In the genomic region with DNA sequence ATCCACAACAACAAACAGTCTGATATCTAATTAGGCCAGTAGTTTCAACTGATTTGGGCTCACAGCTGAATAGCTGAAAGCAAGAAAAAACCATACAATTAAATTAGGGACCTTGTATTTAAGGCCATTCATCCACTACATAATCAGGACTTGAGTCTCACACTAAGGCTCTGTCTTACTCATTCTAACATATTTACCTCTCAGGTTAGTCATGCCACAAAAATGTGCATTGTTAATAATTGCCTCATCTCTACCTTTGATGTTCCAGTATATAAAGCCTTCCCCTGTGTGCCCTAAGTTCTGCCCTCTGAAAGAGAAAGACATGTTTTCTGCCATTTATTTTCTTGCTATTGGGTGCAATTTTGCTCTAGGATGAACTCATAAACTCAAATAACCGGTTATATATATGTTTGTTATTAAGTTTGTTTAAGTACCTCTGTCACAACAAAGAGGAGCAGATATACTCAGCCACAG, we compare ENCODE assay signal across 10 cellular contexts. TPM values are rescaled to one million over a fixed set of nuclear protein-coding genes. Genes with fewer than 3 reads are reported as not detected.
DNase-seq lines count a peak whose midpoint lies in the region; ATAC-seq, FAIRE-seq and TF ChIP-seq lines count a peak whose summit lies in the region.
"Had no signal": no experiment of that assay in that cellular context is flagged by ENCODE, and none has a peak within 500 bp of the region (broad histone marks: within the 10 kb centered on the region; RNA-seq: fewer than 3 reads in every experiment).

No MANE protein-coding gene starts in this region.

- H3K36me3 ChIP-seq in left lung (no peaks in the 10 kb centered on the region), psoas muscle (ENCODE audit: insufficient read depth in 1 of 2, low read depth in 1 of 2) (no peaks in the 10 kb centered on the region)

- H3K27me3 ChIP-seq in left lung (no peaks in the 10 kb centered on the region), psoas muscle (ENCODE audit: insufficient read depth in 3 of 3, low read length in 2 of 3) (no peaks in the 10 kb centered on the region)

- ATAC-seq in A549: peak; percentile 77 to 87
- ATAC-seq in left lung: peak; percentile 60
- no peak for ATAC-seq in sciatic nerve
- ATAC-seq in psoas muscle: no peak

- peaks cover 45% of the 10 kb centered on the region for H3K4me1 ChIP-seq in A549
- peaks cover 6 to 15% of the 10 kb centered on the region in 2 donors for H3K4me1 ChIP-seq in left lung
- H3K4me1 ChIP-seq in psoas muscle: peaks cover 3% of the 10 kb centered on the region

- CTCF ChIA-PET in A549 (lab: Yijun Ruan, JAX): interaction anchor here (4.5 kb wide), 1 partner anchor 74 kb away, joined by 23 read pairs; no protein-coding TSS in a partner anchor

- WGBS in A549 (ENCODE audit: missing lambda C conversion rate): 0% methylated on average over 1 of the region's 1 CpG
- 88 to 93% (median 91%) methylated on average over 1 of the region's 1 CpG for WGBS in psoas muscle, 3 donors

- intact Hi-C loops in left lung (cut with DNase I) (no loop called here), sciatic nerve (cut with DNase I) (no loop called here), psoas muscle (cut with DNase I) (no loop called here)

- H3K9me3 ChIP-seq in A549 (peaks cover 25% of the 10 kb centered on the region), left lung (peaks cover 0 to 13% of the 10 kb centered on the region in 2 donors), psoas muscle (no peaks in the 10 kb centered on the region)

- TF ChIP-seq CTCF in A549 (IDR thresholded peaks at IDR 0.05) (no peak), astrocyte of the spinal cord (IDR thresholded peaks at IDR 0.05; ENCODE audit: low read depth, low read length) (no peak), left lung (IDR thresholded peaks at IDR 0.05) (no peak), psoas muscle (IDR thresholded peaks at IDR 0.05) (no peak)

- TF ChIP-seq EP300 in A549 (IDR thresholded peaks at IDR 0.05): peak; percentile 32 to 45; a peak in 2 of 5 replicates

- POLR2A ChIA-PET in A549 (lab: Yijun Ruan, JAX): no interaction called here

- TF ChIP-seq POLR2A in A549 (IDR thresholded peaks at IDR 0.05; ENCODE audit: low read length): no peak

- H3K27ac ChIP-seq in A549 (peak overlapping the region; percentile 68 to 84), left lung (no peak overlapping the region), psoas muscle (no peak overlapping the region)

- peak; percentile 51 to 88 for DNase-seq in A549 (ENCODE audit: low read depth in 1 of 2, low spot score in 1 of 2)
- peak; percentile 96 for DNase-seq in HT1080 (ENCODE audit: low read depth)
- DNase-seq in astrocyte of the spinal cord (ENCODE audit: low read depth, low spot score): peak; percentile 88
- DNase-seq in left lung: no peak
- no peak for DNase-seq in sciatic nerve (ENCODE audit: low spot score)
- no peak for DNase-seq in activated CD8-positive, alpha-beta memory T cell treated with anti-CD3 and anti-CD28 coated beads, Interleukin-2, amount 50 U/mL, for 48 hours
- DNase-seq in psoas muscle: no peak
- DNase-seq in NCI-H1930 (lab: John Stamatoyannopoulos, UW): no peak
- DNase-seq: activated CD8-positive, alpha-beta memory T cell treated with anti-CD3 and anti-CD28 coated beads, Interleukin-2, amount 50 U/mL, for 4 hours; CD4-positive, CD25-positive, alpha-beta regulatory T cell had no signal

- FAIRE-seq in A549 (lab: Jason Lieb, UNC): peak; percentile 74

- H3K4me3 ChIP-seq in A549 (0 out of 3 replicates have a peak overlapping the region, but pooled peaks have one; percentile 4), astrocyte of the spinal cord (ENCODE audit: low read depth, low read length) (no peak overlapping the region), left lung (no peak overlapping the region), psoas muscle (no peak overlapping the region)

- in situ Hi-C loops in astrocyte of the spinal cord (cut with HindIII; ENCODE audit: low sequenced_read_pairs): no loop called here

- no peak for TF ChIP-seq RAD21 in A549 (conservative IDR thresholded peaks at IDR 0.05 in 1 of 2, IDR thresholded peaks at IDR 0.05 in 1 of 2)

- H3K4me2 ChIP-seq in A549: peak overlapping the region; percentile 66

TF ChIP-seq in A549, 52 proteins besides CTCF, POLR2A, EP300 and RAD21:
- TF ChIP-seq SREBF2 (IDR thresholded peaks at IDR 0.05) (no peak), EHMT2 (IDR thresholded peaks at IDR 0.05; ENCODE audit: low read depth) (no peak), RARB (CRISPR knock-in tag; IDR thresholded peaks at IDR 0.05) (no peak), NR3C1 (IDR thresholded peaks at IDR 0.05) (no peak), FOSL2 (IDR thresholded peaks at IDR 0.05) (peak; percentile 95), FOSL2 (CRISPR knock-in tag; IDR thresholded peaks at IDR 0.05) (peak; percentile 93), ZSCAN20 (CRISPR knock-in tag; IDR thresholded peaks at IDR 0.05) (no peak), HEYL (CRISPR knock-in tag; IDR thresholded peaks at IDR 0.05) (no peak), GATA3 (IDR thresholded peaks at IDR 0.05; ENCODE audit: borderline replicate concordance) (peak; percentile 78), ESRRA (IDR thresholded peaks at IDR 0.05; ENCODE audit: borderline replicate concordance, low read length) (no peak), JUNB (IDR thresholded peaks at IDR 0.05) (peak; percentile 93), CEBPB (IDR thresholded peaks at IDR 0.05) (peak; percentile 75 to 92; a peak in 3 of 4 replicates), JUN (IDR thresholded peaks at IDR 0.05) (peak; percentile 66 to 81; a peak in 3 of 5 replicates), SMC3 (IDR thresholded peaks at IDR 0.05) (peak; percentile 35; the same call in 1 of the 3 replicates)
- TF ChIP-seq, protein P1, sequence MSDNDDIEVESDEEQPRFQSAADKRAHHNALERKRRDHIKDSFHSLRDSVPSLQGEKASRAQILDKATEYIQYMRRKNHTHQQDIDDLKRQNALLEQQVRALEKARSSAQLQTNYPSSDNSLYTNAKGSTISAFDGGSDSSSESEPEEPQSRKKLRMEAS (IDR thresholded peaks at IDR 0.05): peak; percentile 45; the same call in 1 of the 2 replicates
- TF ChIP-seq, protein P2, sequence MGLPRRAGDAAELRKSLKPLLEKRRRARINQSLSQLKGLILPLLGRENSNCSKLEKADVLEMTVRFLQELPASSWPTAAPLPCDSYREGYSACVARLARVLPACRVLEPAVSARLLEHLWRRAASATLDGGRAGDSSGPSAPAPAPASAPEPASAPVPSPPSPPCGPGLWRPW (IDR thresholded peaks at IDR 0.05): peak; percentile 48; the same call in 1 of the 2 replicates

RNA-seq across cellular contexts. Expression of a gene that starts 5.3 kb away (rescaled TPM):
- 37.7 and 50.1 TPM in 2 replicates for polyA plus RNA-seq in A549 (2011; rRNA removed)
- polyA plus RNA-seq in A549 (2012; cell fraction: cytosol; rRNA removed): 11.0 and 11.2 TPM in 2 replicates
- polyA plus RNA-seq in A549 (2012; cell fraction: nucleus; rRNA removed): 7.5 and 9.6 TPM in 2 replicates
- polyA plus RNA-seq in A549 (2017; fragmentation: RNase III; extraction: RNeasy Plus Mini Kit Qiagen cat#74134 plus additional on column Dnase treatment): 24.1 to 25.1 TPM (median 24.6 TPM) in 3 replicates
- 5.9 and 6.3 TPM in 2 replicates for polyA minus RNA-seq in A549 (2011; rRNA and poly(A)+ RNA removed)
- total RNA-seq in HT1080 (2014; rRNA removed; shearing (Covaris generic)): 31.6 and 41.8 TPM in 2 replicates
- polyA plus RNA-seq in HT1080 (2015; cell fraction: cytosol; rRNA removed): 52.5 and 56.6 TPM in 2 replicates
- 42.1 and 48.2 TPM in 2 replicates for polyA plus RNA-seq in HT1080 (2015; cell fraction: nucleus; rRNA removed)
- 10 to 100 TPM; 28.2 to 39.3 TPM for total RNA-seq in left lung
- total RNA-seq in sciatic nerve: 37.5 TPM
- total RNA-seq in psoas muscle: 10 to 100 TPM; 12.5 to 23.3 (median 15.2) TPM
- 10 to 100 TPM in 1 of 3 donors, 1 to 10 TPM in 2; 3.9 to 18.8 (median 6.2) TPM for polyA plus RNA-seq in psoas muscle

Comparison
In these comparisons a context has a peak if more than half of its experiments do, and no peak if none do; other contexts are left out.
1. ATAC-seq: peak in A549 (2 of 2) and left lung (single experiment); none in sciatic nerve (single experiment) and psoas muscle (0 of 4).
2. DNase-seq: peak in A549 (2 of 2), HT1080 (single experiment) and astrocyte of the spinal cord (single experiment); none in left lung (0 of 2), sciatic nerve (single experiment), activated CD8-positive, alpha-beta memory T cell treated with anti-CD3 and anti-CD28 coated beads, Interleukin-2, amount 50 U/mL, for 48 hours (single experiment), psoas muscle (0 of 2) and NCI-H1930 (0 of 2).
3. H3K27ac ChIP-seq: peak in A549 (2 of 2); none in left lung (0 of 2) and psoas muscle (single experiment).